In the genomic region with DNA sequence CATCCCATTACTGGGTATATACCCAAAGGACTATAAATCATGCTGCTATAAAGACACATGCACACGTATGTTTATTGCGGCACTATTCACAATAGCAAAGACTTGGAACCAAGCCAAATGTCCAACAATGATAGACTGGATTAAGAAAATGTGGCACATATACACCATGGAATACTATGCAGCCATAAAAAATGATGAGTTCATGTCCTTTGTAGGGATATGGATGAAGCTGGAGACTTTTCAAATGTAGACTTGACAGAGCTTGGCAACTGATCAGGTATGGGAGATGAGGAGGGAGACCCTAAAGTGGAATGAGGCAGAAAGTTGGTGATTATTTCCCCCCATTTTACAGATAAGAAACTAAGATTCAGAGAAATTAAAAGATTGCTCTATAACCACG, we compare ENCODE assay signal across 8 cellular contexts.
A peak's percentile ranks its signal among the peaks of the same experiment; 100 is the strongest.
DNase-seq lines count a peak whose midpoint lies in the region; ATAC-seq, FAIRE-seq and TF ChIP-seq lines count a peak whose summit lies in the region.
"Not testable (repeated sequence)": the region's sequence is repeated elsewhere in the genome, so short reads cannot be mapped to it uniquely, and the experiment has no call there.

No MANE protein-coding gene starts in this region.

- POLR2A ChIA-PET in HEK293 (lab: Yijun Ruan, JAX); K562 (lab: Yijun Ruan, JAX): not testable (repeated sequence)

- TF ChIP-seq CTCF in HEK293 (tag by site-specific recombination; IDR thresholded peaks at IDR 0.05); K562 (IDR thresholded peaks at IDR 0.05 in 2 of 3, conservative IDR thresholded peaks at IDR 0.05 in 1 of 3; ENCODE audit: insufficient read depth in 2 of 3, low read depth in 1 of 3, low read length in 3 of 3); dorsolateral prefrontal cortex (IDR thresholded peaks at IDR 0.05 in 54 of 56, conservative IDR thresholded peaks at IDR 0.05 in 2 of 56; ENCODE audit: low read depth in 1 of 56, partially characterized antibody in 56 of 56); fibroblast of lung (conservative IDR thresholded peaks at IDR 0.05 in 1 of 2, IDR thresholded peaks at IDR 0.05 in 1 of 2; ENCODE audit: low read depth in 1 of 2, low read length in 2 of 2): not testable (repeated sequence)

- H3K4ac ChIP-seq in mesenchymal stem cell (ENCODE audit: low read depth in 1 of 2, low read length in 2 of 2); neuronal stem cell (ENCODE audit: low read length): not testable (repeated sequence)

- H3K9me3 ChIP-seq in HEK293 (ENCODE audit: control insufficient read depth, insufficient read depth, low read depth, low read length); SJSA1 (replicated peaks); K562 (replicated peaks; ENCODE audit: control insufficient read depth, insufficient read depth, low read depth, low read length); fibroblast of lung (ENCODE audit: control insufficient read depth, insufficient read depth, low read depth, low read length); mesenchymal stem cell (ENCODE audit: control insufficient read depth, low read length); neuronal stem cell (replicated peaks in 1 of 2; ENCODE audit: control insufficient read depth in 2 of 2, insufficient read depth in 1 of 2, low read depth in 1 of 2, low read length in 2 of 2): not testable (repeated sequence)

- ATAC-seq in K562, result not testable (repeated sequence)

- not testable (repeated sequence) for H3K9me1 ChIP-seq in K562 (ENCODE audit: control insufficient read depth, insufficient read depth, low read length)

- not testable (repeated sequence) for H3K79me2 ChIP-seq in K562 (ENCODE audit: control insufficient read depth, insufficient read depth, low read length); fibroblast of lung (ENCODE audit: control insufficient read depth, insufficient read depth, low read length)

- TF ChIP-seq RAD21 in K562 (CRISPR knock-in tag; conservative IDR thresholded peaks at IDR 0.05 in 1 of 2, IDR thresholded peaks at IDR 0.05 in 1 of 2), result not testable (repeated sequence)

- peak overlapping the region; percentile 55 for H2AK5ac ChIP-seq in mesenchymal stem cell (ENCODE audit: low read length, severe bottlenecking)
- H2AK5ac ChIP-seq in neuronal stem cell (ENCODE audit: low read depth, low read length), result peak overlapping the region; percentile 43

- intact Hi-C loops in K562 (cut with micrococcal nuclease), result loop anchor here (10.0 kb wide), 1 partner anchor 602 kb away; no protein-coding TSS in a partner anchor
- intact Hi-C loops in dorsolateral prefrontal cortex (cut with DNase I), result not testable (repeated sequence)

- DNase-seq in SJSA1 (ENCODE audit: low read depth in 1 of 2, low spot score in 2 of 2); K562 (ENCODE audit: extremely low read depth in 1 of 4, low spot score in 3 of 4); dorsolateral prefrontal cortex; fibroblast of lung (ENCODE audit: low read depth in 2 of 2); mesenchymal stem cell; neuronal stem cell (ENCODE audit: low spot score); substantia nigra (lab: John Stamatoyannopoulos, UW): not testable (repeated sequence)

- H3K36me3 ChIP-seq in HEK293 (ENCODE audit: control insufficient read depth in 2 of 2, insufficient read depth in 1 of 2, low read length in 2 of 2); SJSA1; K562 (ENCODE audit: control insufficient read depth, insufficient read depth, low read length); fibroblast of lung (ENCODE audit: control insufficient read depth, insufficient read depth, low read length); mesenchymal stem cell (ENCODE audit: control insufficient read depth in 1 of 2, insufficient read depth in 2 of 2, low read depth in 1 of 2, low read length in 2 of 2); neuronal stem cell (replicated peaks in 1 of 2; ENCODE audit: control insufficient read depth in 2 of 2, insufficient read depth in 2 of 2, low read length in 2 of 2): not testable (repeated sequence)

- TF ChIP-seq EP300 in K562 (IDR thresholded peaks at IDR 0.05; ENCODE audit: low read length), result not testable (repeated sequence)

- not testable (repeated sequence) for H4K20me1 ChIP-seq in K562 (replicated peaks; ENCODE audit: control insufficient read depth, insufficient read depth, low read length); fibroblast of lung (ENCODE audit: control insufficient read depth, extremely low read depth, insufficient read depth, low read length)

- H3K14ac ChIP-seq in mesenchymal stem cell (ENCODE audit: low read length in 2 of 2); neuronal stem cell (ENCODE audit: low read length): not testable (repeated sequence)

- not testable (repeated sequence) for BruUV-seq in K562 (replicated peaks; lab: Mats Ljungman, UMichigan)

- H3K4me2 ChIP-seq in K562 (ENCODE audit: insufficient read depth, low read length); fibroblast of lung (ENCODE audit: extremely low read depth, insufficient read depth, low read length); mesenchymal stem cell (ENCODE audit: low read length, poor library complexity, severe bottlenecking); neuronal stem cell (ENCODE audit: insufficient read depth, low read length, poor library complexity, severe bottlenecking): not testable (repeated sequence)

- not testable (repeated sequence) for H3K9ac ChIP-seq in K562 (ENCODE audit: insufficient read depth in 1 of 2, low read depth in 2 of 2, low read length in 2 of 2); fibroblast of lung (ENCODE audit: insufficient read depth, low read length); mesenchymal stem cell (ENCODE audit: low read length); neuronal stem cell (ENCODE audit: low read depth, low read length, poor library complexity)

- not testable (repeated sequence) for H3K23ac ChIP-seq in mesenchymal stem cell (ENCODE audit: low read length in 2 of 2); neuronal stem cell (ENCODE audit: low read depth, low read length, poor library complexity)

- H3K79me1 ChIP-seq in mesenchymal stem cell (replicated peaks; ENCODE audit: low read length, poor library complexity, severe bottlenecking); neuronal stem cell (ENCODE audit: low read depth, low read length): not testable (repeated sequence)

- H3K27ac ChIP-seq in HEK293 (ENCODE audit: extremely low read depth, low read depth, low read length); K562 (ENCODE audit: extremely low read depth, low read depth, low read length); mesenchymal stem cell (ENCODE audit: low read length, poor library complexity, severe bottlenecking); neuronal stem cell (replicated peaks; ENCODE audit: low read length): not testable (repeated sequence)
- H3K27ac ChIP-seq in SJSA1 (peak overlapping the region; percentile 98; the same call in 1 of the 2 replicates), dorsolateral prefrontal cortex (peak overlapping the region in 57 of 59 donors; percentile 80 to 100 (median 97)), fibroblast of lung (ENCODE audit: insufficient read depth, low read length) (peak overlapping the region; percentile 13), substantia nigra (ENCODE audit: low read depth, low read length, poor library complexity, severe bottlenecking) (peak overlapping the region; percentile 92)

- not testable (repeated sequence) for H3K4me3 ChIP-seq in HEK293 (ENCODE audit: low read depth, low read length); SJSA1; K562; dorsolateral prefrontal cortex; fibroblast of lung (replicated peaks in 1 of 4; ENCODE audit: control extremely low read depth in 1 of 4, insufficient read depth in 1 of 4, low read depth in 3 of 4, low read length in 4 of 4); mesenchymal stem cell (ENCODE audit: insufficient read depth in 1 of 2, low read depth in 1 of 2, low read length in 2 of 2); neuronal stem cell (ENCODE audit: low read length in 2 of 2)

- 0% methylated on average over 1 of the region's 3 CpGs for WGBS in K562 (ENCODE audit: insufficient coverage, low coverage, missing lambda C conversion rate)
- WGBS in mesenchymal stem cell, result 89% methylated on average over 1 of the region's 3 CpGs
- WGBS in neuronal stem cell (ENCODE audit: extremely low coverage in 2 of 2, insufficient read length in 2 of 2, insufficient replicate concordance in 1 of 2), 2 donors, result no CpG with 5 or more reads among the region's 3 CpGs

- H4K91ac ChIP-seq in mesenchymal stem cell (ENCODE audit: low read length), result peak overlapping the region; percentile 23
- not testable (repeated sequence) for H4K91ac ChIP-seq in neuronal stem cell (ENCODE audit: low read depth, low read length, poor library complexity)

- CTCF ChIA-PET in HEK293 (lab: Yijun Ruan, JAX); K562 (lab: Yijun Ruan, JAX; ENCODE audit: low intra/inter-chr PET ratio): not testable (repeated sequence)

- not testable (repeated sequence) for H3K27me3 ChIP-seq in SJSA1 (replicated peaks); dorsolateral prefrontal cortex; fibroblast of lung (ENCODE audit: control insufficient read depth, insufficient read depth, low read length); mesenchymal stem cell (ENCODE audit: control insufficient read depth in 1 of 2, insufficient read depth in 1 of 2, low read length in 2 of 2); neuronal stem cell (ENCODE audit: control insufficient read depth in 3 of 3, insufficient read depth in 3 of 3, low read depth in 1 of 3, low read length in 3 of 3)
- peaks cover 3 to 27% of the 10 kb centered on the region in 2 experiments; a peak in 3 of 5 replicates for H3K27me3 ChIP-seq in K562 (ENCODE audit: control insufficient read depth in 2 of 2, insufficient read depth in 2 of 2, low read length in 2 of 2)

- FAIRE-seq in K562 (lab: Jason Lieb, UNC), result not testable (repeated sequence)

- H2BK12ac ChIP-seq in mesenchymal stem cell (ENCODE audit: low read length in 2 of 2), result peak overlapping the region in 1 of 2 experiments; percentile 7
- H2BK12ac ChIP-seq in neuronal stem cell (ENCODE audit: low read length), result not testable (repeated sequence)

- not testable (repeated sequence) for H2BK5ac ChIP-seq in mesenchymal stem cell (ENCODE audit: low read depth, low read length, poor library complexity, severe bottlenecking); neuronal stem cell (ENCODE audit: low read length)

- H3K4me1 ChIP-seq in HEK293 (ENCODE audit: control insufficient read depth, insufficient read depth, low read length); K562 (replicated peaks in 1 of 2; ENCODE audit: control insufficient read depth in 2 of 2, insufficient read depth in 2 of 2, low read length in 2 of 2): not testable (repeated sequence)
- peaks cover 48% of the 10 kb centered on the region for H3K4me1 ChIP-seq in SJSA1 (replicated peaks)
- H3K4me1 ChIP-seq in fibroblast of lung (ENCODE audit: control insufficient read depth, extremely low read depth, insufficient read depth, low read length), result peaks cover 27% of the 10 kb centered on the region
- peaks cover 14% of the 10 kb centered on the region for H3K4me1 ChIP-seq in mesenchymal stem cell (ENCODE audit: control insufficient read depth, insufficient read depth, low read depth, low read length)
- peaks cover 19 to 20% of the 10 kb centered on the region in 2 donors for H3K4me1 ChIP-seq in neuronal stem cell (ENCODE audit: control insufficient read depth in 2 of 2, insufficient read depth in 1 of 2, low read depth in 1 of 2, low read length in 2 of 2)

- H3K18ac ChIP-seq in mesenchymal stem cell (ENCODE audit: low read depth in 1 of 2, low read length in 2 of 2); neuronal stem cell (ENCODE audit: low read length): not testable (repeated sequence)

- not testable (repeated sequence) for H2BK15ac ChIP-seq in mesenchymal stem cell (ENCODE audit: low read depth, poor library complexity, severe bottlenecking); neuronal stem cell (ENCODE audit: low read length)

- H2AFZ ChIP-seq in K562 (ENCODE audit: low read depth, low read length); fibroblast of lung (ENCODE audit: low read length); mesenchymal stem cell (ENCODE audit: low read depth, low read length); neuronal stem cell (ENCODE audit: low read length): not testable (repeated sequence)

- H2BK120ac ChIP-seq in mesenchymal stem cell (ENCODE audit: low read depth, low read length); neuronal stem cell (ENCODE audit: low read depth, low read length): not testable (repeated sequence)

- not testable (repeated sequence) for H4K8ac ChIP-seq in mesenchymal stem cell (ENCODE audit: low read length); neuronal stem cell (ENCODE audit: low read depth, low read length)

- not testable (repeated sequence) for TF ChIP-seq POLR2A in K562 (conservative IDR thresholded peaks at IDR 0.05)

- in situ Hi-C loops in K562 (cut with MboI), result not testable (repeated sequence)
